16 cellular contexts compared by ENCODE assay signal in the genomic region with DNA sequence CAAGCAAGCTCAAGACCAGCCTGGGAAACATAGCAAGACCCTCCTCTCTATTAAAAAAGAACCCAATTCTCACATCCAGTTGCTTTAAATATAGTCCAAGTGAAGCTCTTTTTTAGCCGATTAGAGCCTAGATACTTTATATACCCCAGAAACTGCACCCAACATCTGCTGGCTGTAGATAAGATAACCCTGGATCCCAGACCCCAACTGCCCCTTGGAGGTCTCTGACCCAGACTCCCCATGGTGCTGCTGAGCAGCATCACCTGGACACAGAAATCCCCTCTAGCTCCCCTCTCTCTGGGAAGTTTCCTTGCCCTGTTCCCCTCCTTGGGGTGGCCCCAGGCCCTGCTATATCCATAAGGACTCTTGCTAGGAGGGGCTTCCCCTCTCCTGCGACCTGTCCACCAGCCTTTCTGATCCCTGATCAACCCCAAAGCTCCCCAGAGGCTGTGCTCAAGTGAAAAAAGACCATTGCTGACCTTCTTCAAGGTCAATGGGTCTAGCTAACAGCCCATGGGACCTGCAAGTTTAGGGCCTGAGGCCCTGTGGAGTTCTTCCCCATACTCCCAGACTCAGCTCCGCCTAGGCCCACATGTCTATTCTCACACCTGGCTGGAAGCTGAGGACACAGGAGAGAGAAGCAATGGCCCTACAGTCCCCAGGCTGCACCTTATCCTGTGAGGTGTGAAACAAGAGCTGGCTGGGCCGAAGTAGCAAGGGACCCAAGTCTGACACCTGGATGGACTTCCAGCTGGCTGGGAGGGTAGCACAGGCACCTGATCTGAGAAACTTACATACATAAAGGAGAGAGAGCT.
"Had no signal": no experiment of that assay in that cellular context is flagged by ENCODE, and none has a peak within 500 bp of the region (broad histone marks: within the 10 kb centered on the region; RNA-seq: fewer than 3 reads in every experiment).

No MANE protein-coding gene starts in this region.

- H3K4me1 ChIP-seq: ascending aorta, breast epithelium had no signal

- H3K27me3 ChIP-seq: ascending aorta, breast epithelium, gastroesophageal sphincter, right lobe of liver, stomach had no signal

- ATAC-seq: activated T-cell treated with anti-CD3 and anti-CD28 coated beads, Interleukin-2, amount 50 U/mL, for 72 hours; gastroesophageal sphincter; right lobe of liver had no signal

- H3K36me3 ChIP-seq: breast epithelium, thoracic aorta, WERI-Rb-1 had no signal

- H3K4me3 Mint-ChIP-seq: activated CD4-positive, alpha-beta memory T cell treated with anti-CD3 and anti-CD28 coated beads, Interleukin-2, amount 10 ng/mL, durations not matched to agents 7 days and 5 days; activated T-cell treated with anti-CD3 and anti-CD28 coated beads, Interleukin-2, amount 50 U/mL, for 72 hours; neural crest cell had no signal

- H3K27ac Mint-ChIP-seq: activated CD4-positive, alpha-beta memory T cell treated with anti-CD3 and anti-CD28 coated beads, Interleukin-2, amount 10 ng/mL, durations not matched to agents 7 days and 5 days; activated T-cell treated with anti-CD3 and anti-CD28 coated beads, Interleukin-2, amount 50 U/mL, for 72 hours had no signal

- H3K4me1 Mint-ChIP-seq: neural crest cell had no signal

- DNase-seq: activated CD4-positive, alpha-beta memory T cell treated with anti-CD3 and anti-CD28 coated beads, Interleukin-2, amount 10 ng/mL, durations not matched to agents 7 days and 5 days; activated CD8-positive, alpha-beta memory T cell treated with anti-CD3 and anti-CD28 coated beads, Interleukin-2, amount 50 U/mL, for 48 hours; activated gamma-delta T cell treated with Interleukin-2 at 50 U/mL for 16 hours; activated T-cell treated with anti-CD3 and anti-CD28 coated beads, Interleukin-2, amount 50 U/mL, for 72 hours; hippocampal formation; mesenchymal stem cell; stomach; SW 1271; T-helper 9 cell; WERI-Rb-1 had no signal

- H3K27me3 Mint-ChIP-seq: activated CD4-positive, alpha-beta memory T cell treated with anti-CD3 and anti-CD28 coated beads, Interleukin-2, amount 10 ng/mL, durations not matched to agents 7 days and 5 days had no signal

- H3K9me3 ChIP-seq: ascending aorta, breast epithelium, gastroesophageal sphincter, right lobe of liver, stomach, thoracic aorta had no signal

- H3K4me3 ChIP-seq: ascending aorta, breast epithelium, gastroesophageal sphincter, right lobe of liver, stomach, thoracic aorta had no signal

- H3K27ac ChIP-seq: ascending aorta, breast epithelium, gastroesophageal sphincter, right lobe of liver, stomach, thoracic aorta, WERI-Rb-1 had no signal

- H3K9me3 Mint-ChIP-seq: activated CD4-positive, alpha-beta memory T cell treated with anti-CD3 and anti-CD28 coated beads, Interleukin-2, amount 10 ng/mL, durations not matched to agents 7 days and 5 days; activated T-cell treated with anti-CD3 and anti-CD28 coated beads, Interleukin-2, amount 50 U/mL, for 72 hours; neural crest cell had no signal
